In the genomic region with DNA sequence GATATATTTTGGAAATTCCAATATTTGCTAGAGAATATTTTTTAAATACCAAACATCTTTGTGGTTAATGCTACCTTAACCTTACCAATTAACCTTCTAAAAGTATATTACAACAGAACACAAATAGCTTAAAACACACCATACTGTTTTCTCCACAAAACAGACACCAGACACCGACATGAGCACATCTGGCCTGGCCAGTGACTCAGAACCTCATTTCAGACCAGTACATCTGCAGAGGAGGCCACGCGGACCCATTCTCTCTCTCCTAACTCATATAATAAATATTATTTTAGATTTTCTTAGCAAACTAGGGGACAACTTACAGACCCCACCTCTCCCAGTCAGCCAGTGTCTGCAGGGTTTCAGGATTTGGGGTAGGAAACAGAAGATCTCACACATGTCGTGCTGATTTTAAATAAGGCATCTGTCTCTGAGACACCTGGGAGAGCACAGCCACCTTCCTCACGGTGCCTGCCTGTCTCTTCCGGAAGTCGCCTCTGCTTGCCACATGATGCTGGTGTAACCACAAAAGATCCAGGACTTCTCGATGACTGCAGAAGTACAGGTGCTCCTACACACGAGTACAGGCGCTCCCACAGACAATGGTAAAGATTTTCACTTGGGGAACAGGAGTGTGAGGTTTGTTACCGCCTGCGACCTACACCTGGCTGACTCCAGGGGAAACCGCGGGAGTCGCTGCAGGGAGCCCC, we compare ENCODE assay signal across 8 cellular contexts.
DNase-seq lines count a peak whose midpoint lies in the region; ATAC-seq lines count a peak whose summit lies in the region.

No MANE protein-coding gene starts in this region.

- ATAC-seq in GM19324 (IDR thresholded peaks at IDR 0.05; ENCODE audit: low FRiP score, unreplicated experiment) (peak; percentile 67), HG03520 (IDR thresholded peaks at IDR 0.05; ENCODE audit: unreplicated experiment) (peak; percentile 47), GM18519 (IDR thresholded peaks at IDR 0.05; ENCODE audit: low FRiP score, unreplicated experiment) (no peak), GM21390 (IDR thresholded peaks at IDR 0.05; ENCODE audit: unreplicated experiment) (no peak)

- DNase-seq in activated effector memory CD4-positive, alpha-beta T cell treated with anti-CD3 and anti-CD28 coated beads, Interleukin-2, amount 50 U/mL, for 16 hours = peak; percentile 74
- peak; percentile 11 to 15 for DNase-seq in stimulated activated CD8-positive, alpha-beta memory T cell treated with anti-CD3 and anti-CD28 coated beads, Interleukin-15, amount 100 ng/mL, for 48 hours (ENCODE audit: low read depth in 2 of 2)
- DNase-seq in NOMO-1 treated with dmso at 0.1 percent for 144 hours (lab: John Stamatoyannopoulos, UW; ENCODE audit: unreplicated experiment) (no peak), SW480 (ENCODE audit: low spot score) (no peak)

Comparison
In these comparisons a context has a peak if more than half of its experiments do, and no peak if none do; other contexts are left out.
1. ATAC-seq: peak in GM19324 (single experiment) and HG03520 (single experiment); none in GM18519 (single experiment) and GM21390 (single experiment).
2. DNase-seq: peak in activated effector memory CD4-positive, alpha-beta T cell treated with anti-CD3 and anti-CD28 coated beads, Interleukin-2, amount 50 U/mL, for 16 hours (single experiment) and stimulated activated CD8-positive, alpha-beta memory T cell treated with anti-CD3 and anti-CD28 coated beads, Interleukin-15, amount 100 ng/mL, for 48 hours (2 of 2); none in NOMO-1 treated with dmso at 0.1 percent for 144 hours (single experiment) and SW480 (single experiment).